ENCODE assay signal across 16 cellular contexts in the genomic region with DNA sequence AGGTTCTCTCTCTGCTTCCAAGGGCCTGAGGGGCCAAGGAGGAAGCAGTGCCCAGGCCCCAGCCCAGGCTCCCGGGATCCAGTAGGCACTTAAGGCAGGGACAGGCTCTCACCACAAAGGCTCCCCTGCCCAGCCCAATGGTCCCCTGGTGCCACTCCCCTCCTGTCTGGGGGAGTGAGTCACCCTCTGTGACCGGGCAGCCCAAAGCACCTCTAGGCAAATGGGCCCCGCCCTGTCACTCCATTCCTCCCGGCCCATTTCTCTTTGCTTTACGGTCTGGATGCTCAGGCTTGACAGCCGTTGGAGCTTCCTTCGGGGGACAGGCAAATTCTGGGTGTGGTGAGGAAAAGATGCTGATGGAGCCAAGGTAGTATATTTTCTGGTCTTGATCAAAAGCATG. TPM values are rescaled to one million over a fixed set of nuclear protein-coding genes. Genes with fewer than 3 reads are reported as not detected.
DNase-seq lines count a peak whose midpoint lies in the region; ATAC-seq and TF ChIP-seq lines count a peak whose summit lies in the region.
"Had no signal": no experiment of that assay in that cellular context is flagged by ENCODE, and none has a peak within 500 bp of the region (broad histone marks: within the 10 kb centered on the region; RNA-seq: fewer than 3 reads in every experiment).

A gene with protein sequence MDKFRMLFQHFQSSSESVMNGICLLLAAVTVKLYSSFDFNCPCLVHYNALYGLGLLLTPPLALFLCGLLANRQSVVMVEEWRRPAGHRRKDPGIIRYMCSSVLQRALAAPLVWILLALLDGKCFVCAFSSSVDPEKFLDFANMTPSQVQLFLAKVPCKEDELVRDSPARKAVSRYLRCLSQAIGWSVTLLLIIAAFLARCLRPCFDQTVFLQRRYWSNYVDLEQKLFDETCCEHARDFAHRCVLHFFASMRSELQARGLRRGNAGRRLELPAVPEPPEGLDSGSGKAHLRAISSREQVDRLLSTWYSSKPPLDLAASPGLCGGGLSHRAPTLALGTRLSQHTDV (minus strand): TSS at position 106 of the 400 bp plus-strand sequence. CDS start 208 bp downstream, outside the sequence.

- H3K27me3 ChIP-seq in Caco-2 (replicated peaks; ENCODE audit: control insufficient read depth, insufficient read depth, low read length), result no peaks in the 10 kb centered on the region
- H3K27me3 ChIP-seq in naive thymus-derived CD4-positive, alpha-beta T cell (ENCODE audit: control insufficient read depth in 2 of 2, insufficient read depth in 2 of 2, low read length in 2 of 2), result no peaks in the 10 kb centered on the region
- H3K27me3 ChIP-seq in sigmoid colon, result peaks cover 0 to 7% (median 0%) of the 10 kb centered on the region in 3 donors

- no peak within 1 kb of the TSS for H3K27ac ChIP-seq in naive thymus-derived CD4-positive, alpha-beta T cell (ENCODE audit: low read depth, low read length)
- no peak within 1 kb of the TSS for H3K27ac ChIP-seq in sigmoid colon

- H3K27ac Mint-ChIP-seq in Caco-2 (ENCODE audit: unreplicated experiment), result no peak within 1 kb of the TSS
- H3K27ac Mint-ChIP-seq in activated CD8-positive, alpha-beta T cell treated with anti-CD3 and anti-CD28 coated beads, Interleukin-2, amount 10 ng/mL, durations not matched to agents 7 days and 5 days, result peak within 1 kb of the TSS; percentile 48
- peak within 1 kb of the TSS in 2 of 9 donors; percentile 30 to 66 for H3K27ac Mint-ChIP-seq in naive thymus-derived CD4-positive, alpha-beta T cell
- no peak within 1 kb of the TSS for H3K27ac Mint-ChIP-seq in activated T-helper 1 cell treated with anti-CD3 and anti-CD28 coated beads, Interleukin-12 subunit alpha, Interleukin-12 subunit beta, Interleukin-2, Interleukin-4 antibody, amounts not matched to agents 30 ng/mL and 10 ng/mL and 1 ng/mL, durations not matched to agents 14 hours and 24 hours and 36 hours
- H3K27ac Mint-ChIP-seq: CD4-positive, alpha-beta T cell; WTC11 had no signal

- intact Hi-C loops in Caco-2 (cut with micrococcal nuclease; ENCODE audit: unreplicated experiment) (no loop called here), sigmoid colon (cut with DNase I) (no loop called here)
- intact Hi-C loops in naive thymus-derived CD4-positive, alpha-beta T cell (cut with micrococcal nuclease), result no loop called here
- intact Hi-C loops in activated T-helper 1 cell treated with anti-CD3 and anti-CD28 coated beads, Interleukin-12 subunit alpha, Interleukin-12 subunit beta, Interleukin-2, Interleukin-4 antibody, amounts not matched to agents 30 ng/mL and 10 ng/mL and 1 ng/mL, durations not matched to agents 14 hours and 24 hours and 36 hours (cut with micrococcal nuclease), result no loop called here

- no peak for TF ChIP-seq POLR2A in sigmoid colon (IDR thresholded peaks at IDR 0.05)

- 23 to 76% methylated on average over 7 of the region's 7 CpGs for WGBS in sigmoid colon, 2 donors

- H3K36me3 Mint-ChIP-seq in Caco-2 (ENCODE audit: insufficient read depth, unreplicated experiment), result no peaks in the 10 kb centered on the region
- no peaks in the 10 kb centered on the region for H3K36me3 Mint-ChIP-seq in activated CD8-positive, alpha-beta T cell treated with anti-CD3 and anti-CD28 coated beads, Interleukin-2, amount 10 ng/mL, durations not matched to agents 7 days and 5 days (ENCODE audit: low read depth)
- peaks cover 0 to under 1% (median 0%) of the 10 kb centered on the region in 5 donors for H3K36me3 Mint-ChIP-seq in naive thymus-derived CD4-positive, alpha-beta T cell
- no peaks in the 10 kb centered on the region for H3K36me3 Mint-ChIP-seq in activated T-helper 1 cell treated with anti-CD3 and anti-CD28 coated beads, Interleukin-12 subunit alpha, Interleukin-12 subunit beta, Interleukin-2, Interleukin-4 antibody, amounts not matched to agents 30 ng/mL and 10 ng/mL and 1 ng/mL, durations not matched to agents 14 hours and 24 hours and 36 hours (ENCODE audit: low read depth)
- H3K36me3 Mint-ChIP-seq: WTC11 had no signal

- H3K27me3 Mint-ChIP-seq in Caco-2 (ENCODE audit: insufficient read depth, unreplicated experiment), result no peaks in the 10 kb centered on the region
- H3K27me3 Mint-ChIP-seq in activated CD8-positive, alpha-beta T cell treated with anti-CD3 and anti-CD28 coated beads, Interleukin-2, amount 10 ng/mL, durations not matched to agents 7 days and 5 days (ENCODE audit: low read depth), result no peaks in the 10 kb centered on the region
- peaks cover 0 to 3% (median 0%) of the 10 kb centered on the region in 5 donors for H3K27me3 Mint-ChIP-seq in naive thymus-derived CD4-positive, alpha-beta T cell
- H3K27me3 Mint-ChIP-seq in activated T-helper 1 cell treated with anti-CD3 and anti-CD28 coated beads, Interleukin-12 subunit alpha, Interleukin-12 subunit beta, Interleukin-2, Interleukin-4 antibody, amounts not matched to agents 30 ng/mL and 10 ng/mL and 1 ng/mL, durations not matched to agents 14 hours and 24 hours and 36 hours (ENCODE audit: insufficient read depth), result peaks cover 2% of the 10 kb centered on the region
- H3K27me3 Mint-ChIP-seq: CD4-positive, alpha-beta T cell; stimulated activated naive CD8-positive, alpha-beta T cell treated with anti-CD3 and anti-CD28 coated beads, Interleukin-15, amount 100 ng/mL, for 72 hours had no signal

- POLR2A ChIA-PET in Caco-2 (lab: Charles Lee), result no interaction called here
- POLR2A ChIA-PET in activated CD8-positive, alpha-beta T cell treated with anti-CD3 and anti-CD28 coated beads, Interleukin-2, amount 10 ng/mL, durations not matched to agents 7 days and 5 days (lab: Charles Lee), result no interaction called here
- POLR2A ChIA-PET in naive thymus-derived CD4-positive, alpha-beta T cell (lab: Charles Lee), result no interaction called here

- H3K36me3 ChIP-seq in Caco-2 (ENCODE audit: control insufficient read depth, insufficient read depth, low read length) (no peaks in the 10 kb centered on the region), sigmoid colon (no peaks in the 10 kb centered on the region)
- H3K36me3 ChIP-seq in naive thymus-derived CD4-positive, alpha-beta T cell (ENCODE audit: control insufficient read depth in 2 of 3, insufficient read depth in 3 of 3, low read length in 3 of 3), result no peaks in the 10 kb centered on the region

- H3K4me1 Mint-ChIP-seq in Caco-2 (ENCODE audit: low read depth, unreplicated experiment), result no peaks in the 10 kb centered on the region
- H3K4me1 Mint-ChIP-seq in activated CD8-positive, alpha-beta T cell treated with anti-CD3 and anti-CD28 coated beads, Interleukin-2, amount 10 ng/mL, durations not matched to agents 7 days and 5 days (ENCODE audit: low read depth), result peaks cover 55% of the 10 kb centered on the region
- peaks cover 0 to 37% (median 5%) of the 10 kb centered on the region in 7 donors for H3K4me1 Mint-ChIP-seq in naive thymus-derived CD4-positive, alpha-beta T cell
- H3K4me1 Mint-ChIP-seq in activated T-helper 1 cell treated with anti-CD3 and anti-CD28 coated beads, Interleukin-12 subunit alpha, Interleukin-12 subunit beta, Interleukin-2, Interleukin-4 antibody, amounts not matched to agents 30 ng/mL and 10 ng/mL and 1 ng/mL, durations not matched to agents 14 hours and 24 hours and 36 hours (ENCODE audit: low read depth), result peaks cover 35% of the 10 kb centered on the region

- H3K4me3 ChIP-seq in Caco-2 (ENCODE audit: low read depth, low read length) (no peak within 1 kb of the TSS), sigmoid colon (no peak within 1 kb of the TSS)
- H3K4me3 ChIP-seq in naive thymus-derived CD4-positive, alpha-beta T cell (ENCODE audit: low read length), result no peak within 1 kb of the TSS

- no peak within 1 kb of the TSS for H3K4me3 Mint-ChIP-seq in Caco-2 (ENCODE audit: unreplicated experiment)
- no peak within 1 kb of the TSS for H3K4me3 Mint-ChIP-seq in activated CD8-positive, alpha-beta T cell treated with anti-CD3 and anti-CD28 coated beads, Interleukin-2, amount 10 ng/mL, durations not matched to agents 7 days and 5 days
- no peak within 1 kb of the TSS for H3K4me3 Mint-ChIP-seq in naive thymus-derived CD4-positive, alpha-beta T cell
- no peak within 1 kb of the TSS for H3K4me3 Mint-ChIP-seq in activated T-helper 1 cell treated with anti-CD3 and anti-CD28 coated beads, Interleukin-12 subunit alpha, Interleukin-12 subunit beta, Interleukin-2, Interleukin-4 antibody, amounts not matched to agents 30 ng/mL and 10 ng/mL and 1 ng/mL, durations not matched to agents 14 hours and 24 hours and 36 hours
- H3K4me3 Mint-ChIP-seq: CD4-positive, alpha-beta T cell; stimulated activated naive CD8-positive, alpha-beta T cell treated with anti-CD3 and anti-CD28 coated beads, Interleukin-15, amount 100 ng/mL, for 72 hours; WTC11 had no signal

- no peak for TF ChIP-seq EP300 in sigmoid colon (IDR thresholded peaks at IDR 0.05)

- ATAC-seq in activated CD8-positive, alpha-beta T cell treated with anti-CD3 and anti-CD28 coated beads, Interleukin-2, amount 10 ng/mL, durations not matched to agents 7 days and 5 days, result no peak
- peak; percentile 33 for ATAC-seq in naive thymus-derived CD4-positive, alpha-beta T cell
- ATAC-seq in HG03457 (IDR thresholded peaks at IDR 0.05; ENCODE audit: unreplicated experiment), result no peak
- ATAC-seq in stimulated activated naive CD8-positive, alpha-beta T cell treated with anti-CD3 and anti-CD28 coated beads, Interleukin-15, Interleukin-2, amounts not matched to agents 100 U/mL and 50 U/mL, for 24 hours, result no peak
- ATAC-seq: Right ventricle myocardium inferior; stimulated activated naive CD8-positive, alpha-beta T cell treated with anti-CD3 and anti-CD28 coated beads, Interleukin-15, amount 100 ng/mL, for 72 hours; WTC11 had no signal

- BruUV-seq in Caco-2 (replicated peaks; lab: Mats Ljungman, UMichigan), result no TSS peak

- TF ChIP-seq CTCF in Caco-2 (IDR thresholded peaks at IDR 0.05; ENCODE audit: insufficient read depth in 1 of 2, low read depth in 1 of 2, low read length in 1 of 2, severe bottlenecking in 1 of 2, unreplicated experiment in 1 of 2) (no peak), sigmoid colon (IDR thresholded peaks at IDR 0.05) (no peak)

- CTCF ChIA-PET in Caco-2 (lab: Charles Lee), result no interaction called here
- CTCF ChIA-PET in activated CD8-positive, alpha-beta T cell treated with anti-CD3 and anti-CD28 coated beads, Interleukin-2, amount 10 ng/mL, durations not matched to agents 7 days and 5 days (lab: Charles Lee), result no interaction called here
- CTCF ChIA-PET in naive thymus-derived CD4-positive, alpha-beta T cell (lab: Charles Lee), result interaction anchor here (0.8 to 1.0 kb wide), 2 partner anchors 28 to 64 kb away, joined by 3 read pairs; no protein-coding TSS in a partner anchor

- H3K9me3 Mint-ChIP-seq in Caco-2 (ENCODE audit: unreplicated experiment), result no peaks in the 10 kb centered on the region
- no peaks in the 10 kb centered on the region for H3K9me3 Mint-ChIP-seq in activated CD8-positive, alpha-beta T cell treated with anti-CD3 and anti-CD28 coated beads, Interleukin-2, amount 10 ng/mL, durations not matched to agents 7 days and 5 days (ENCODE audit: insufficient read depth)
- H3K9me3 Mint-ChIP-seq in naive thymus-derived CD4-positive, alpha-beta T cell, result peaks cover 0 to 1% (median 0%) of the 10 kb centered on the region in 11 donors
- no peaks in the 10 kb centered on the region for H3K9me3 Mint-ChIP-seq in activated T-helper 1 cell treated with anti-CD3 and anti-CD28 coated beads, Interleukin-12 subunit alpha, Interleukin-12 subunit beta, Interleukin-2, Interleukin-4 antibody, amounts not matched to agents 30 ng/mL and 10 ng/mL and 1 ng/mL, durations not matched to agents 14 hours and 24 hours and 36 hours
- H3K9me3 Mint-ChIP-seq: CD4-positive, alpha-beta T cell; stimulated activated naive CD8-positive, alpha-beta T cell treated with anti-CD3 and anti-CD28 coated beads, Interleukin-15, amount 100 ng/mL, for 72 hours; WTC11 had no signal

- DNase-seq in Caco-2 (peak; percentile 41 to 62), HT1080 (ENCODE audit: low read depth) (peak; percentile 60), sigmoid colon (no peak)
- DNase-seq in activated CD8-positive, alpha-beta T cell treated with anti-CD3 and anti-CD28 coated beads, Interleukin-2, amount 10 ng/mL, durations not matched to agents 7 days and 5 days, result no peak
- no peak for DNase-seq in naive thymus-derived CD4-positive, alpha-beta T cell
- no peak for DNase-seq in stimulated activated naive CD8-positive, alpha-beta T cell treated with anti-CD3 and anti-CD28 coated beads, Interleukin-15, Interleukin-2, amounts not matched to agents 100 U/mL and 50 U/mL, for 24 hours
- DNase-seq in activated T-helper 1 cell treated with anti-CD3 and anti-CD28 coated beads, Interleukin-12 subunit alpha, Interleukin-12 subunit beta, Interleukin-2, Interleukin-4 antibody, amounts not matched to agents 30 ng/mL and 10 ng/mL and 1 ng/mL, durations not matched to agents 14 hours and 24 hours and 36 hours (ENCODE audit: low spot score), result no peak
- DNase-seq: CD4-positive, alpha-beta T cell; dermis blood vessel endothelial cell; NCI-H446; retina; stimulated activated CD4-positive, alpha-beta T cell treated with anti-CD3 and anti-CD28 coated beads, Interleukin-4, amount 100 ng/mL, for 24 hours; stimulated activated naive CD8-positive, alpha-beta T cell treated with anti-CD3 and anti-CD28 coated beads, Interleukin-15, amount 100 ng/mL, for 72 hours had no signal

- no peaks in the 10 kb centered on the region for H3K9me3 ChIP-seq in Caco-2
- H3K9me3 ChIP-seq in naive thymus-derived CD4-positive, alpha-beta T cell (ENCODE audit: control insufficient read depth in 2 of 3, low read length in 3 of 3), result no peaks in the 10 kb centered on the region
- H3K9me3 ChIP-seq in sigmoid colon, result no peaks in the 10 kb centered on the region

- no peaks in the 10 kb centered on the region for H3K4me1 ChIP-seq in Caco-2
- H3K4me1 ChIP-seq in naive thymus-derived CD4-positive, alpha-beta T cell (ENCODE audit: control insufficient read depth in 2 of 2, insufficient read depth in 2 of 2, low read length in 2 of 2), result peaks cover 0 to 3% of the 10 kb centered on the region in 2 donors
- H3K4me1 ChIP-seq in sigmoid colon, result no peaks in the 10 kb centered on the region

RNA-seq across cellular contexts. Expression of the gene that starts here (rescaled TPM):
- total RNA-seq in Caco-2 (2022) (0.18 TPM in 1 of 2 replicates, not detected in the other), sigmoid colon (not detected)
- total RNA-seq in HT1080 (2014; rRNA removed; shearing (Covaris generic)), result not detected in 2 replicates
- not detected in 2 replicates for polyA plus RNA-seq in HT1080 (2015; cell fraction: cytosol; rRNA removed)
- not detected in 2 replicates for polyA plus RNA-seq in HT1080 (2015; cell fraction: nucleus; rRNA removed)
- under 1 TPM; 0.45 to 0.63 TPM for total RNA-seq in activated CD8-positive, alpha-beta T cell treated with anti-CD3 and anti-CD28 coated beads, Interleukin-2, amount 10 ng/mL, durations not matched to agents 7 days and 5 days
- total RNA-seq in naive thymus-derived CD4-positive, alpha-beta T cell, result not detected
- polyA plus RNA-seq in naive thymus-derived CD4-positive, alpha-beta T cell, result not detected
- not detected for polyA plus RNA-seq in sigmoid colon
- total RNA-seq in activated T-helper 1 cell treated with anti-CD3 and anti-CD28 coated beads, Interleukin-12 subunit alpha, Interleukin-12 subunit beta, Interleukin-2, Interleukin-4 antibody, amounts not matched to agents 30 ng/mL and 10 ng/mL and 1 ng/mL, durations not matched to agents 14 hours and 24 hours and 36 hours, result not detected in 2 replicates
- total RNA-seq: CD4-positive, alpha-beta T cell; dermis blood vessel endothelial cell; Right ventricle myocardium inferior had no signal

Comparison
In these comparisons a context has a peak if more than half of its experiments do, and no peak if none do; other contexts are left out.
1. Peak in DNase-seq in Caco-2; RNA of the gene not detected or under 1 TPM.
2. Peak in DNase-seq in HT1080; RNA of the gene not detected or under 1 TPM.
3. Peak in ATAC-seq in naive thymus-derived CD4-positive, alpha-beta T cell; RNA of the gene not detected or under 1 TPM.